In genomic region chrX:71181910-71182799, GRCh38 we compare ENCODE assay signal across 7 cellular contexts. TPM values are rescaled to one million over a fixed set of nuclear protein-coding genes. Genes with fewer than 3 reads are reported as not detected.
A peak's percentile ranks its signal among the peaks of the same experiment; 100 is the strongest.
DNase-seq lines count a peak whose midpoint lies in the region; ATAC-seq and TF ChIP-seq lines count a peak whose summit lies in the region.

No MANE protein-coding gene starts in this region.

- no peaks in the 10 kb centered on the region for H3K9me3 ChIP-seq in iPS DF 6.9 (ENCODE audit: control insufficient read depth, insufficient read depth, low read length)
- H3K9me3 ChIP-seq in sigmoid colon = no peaks in the 10 kb centered on the region

- peak overlapping the region; percentile 48 for H3K4me3 ChIP-seq in brain microvascular endothelial cell (ENCODE audit: low read depth, low read length)
- peak overlapping the region; percentile 30; the same call in 1 of the 2 replicates for H3K4me3 ChIP-seq in iPS DF 6.9 (ENCODE audit: low read length)
- peak overlapping the region; percentile 27 to 51 (median 49) for H3K4me3 ChIP-seq in sigmoid colon

- ATAC-seq in GM18511 (IDR thresholded peaks at IDR 0.05; ENCODE audit: unreplicated experiment) (peak; percentile 92), HG02973 (IDR thresholded peaks at IDR 0.05; ENCODE audit: unreplicated experiment) (peak; percentile 79)

- TF ChIP-seq POLR2A in sigmoid colon (IDR thresholded peaks at IDR 0.05) = peak; percentile 44 to 65

- intact Hi-C loops in sigmoid colon (cut with DNase I) = loop anchor here (5.0 to 10.0 kb wide), 3 partner anchors 73 to 185 kb away; partner anchors contain the start of genes SNX12, TAF1 and ZMYM3

- TF ChIP-seq CTCF in brain microvascular endothelial cell (IDR thresholded peaks at IDR 0.05; ENCODE audit: low read depth, low read length, missing control alignments) (no peak), sigmoid colon (IDR thresholded peaks at IDR 0.05) (no peak)

- in situ Hi-C loops in brain microvascular endothelial cell (cut with HindIII; ENCODE audit: low pct_ligation_motif_present, low sequenced_read_pairs) = no loop called here

- H3K27me3 ChIP-seq in brain microvascular endothelial cell (replicated peaks) (no peaks in the 10 kb centered on the region), iPS DF 6.9 (ENCODE audit: control insufficient read depth, insufficient read depth, low read length) (no peaks in the 10 kb centered on the region), sigmoid colon (no peaks in the 10 kb centered on the region)

- WGBS in iPS DF 6.9 (ENCODE audit: insufficient coverage, insufficient read length) = no CpG with 5 or more reads among the region's 42 CpGs
- WGBS in sigmoid colon, 2 donors = 1% methylated on average over 42 of the region's 42 CpGs

- no peaks in the 10 kb centered on the region; the same call in 1 of the 2 replicates for H3K4me1 ChIP-seq in iPS DF 6.9 (ENCODE audit: control insufficient read depth, insufficient read depth, low read length)
- peaks cover 0 to 6% (median 5%) of the 10 kb centered on the region in 4 donors for H3K4me1 ChIP-seq in sigmoid colon

- H3K27ac ChIP-seq in brain microvascular endothelial cell = peak overlapping the region; percentile 62
- H3K27ac ChIP-seq in iPS DF 6.9 (ENCODE audit: low read length) = no peak overlapping the region
- H3K27ac ChIP-seq in sigmoid colon = peak overlapping the region; percentile 84 to 90 (median 86)

- no peaks in the 10 kb centered on the region for H3K36me3 ChIP-seq in brain microvascular endothelial cell (replicated peaks)
- no peaks in the 10 kb centered on the region for H3K36me3 ChIP-seq in iPS DF 6.9 (ENCODE audit: control insufficient read depth, insufficient read depth, low read length)
- no peaks in the 10 kb centered on the region for H3K36me3 ChIP-seq in sigmoid colon

- DNase-seq in NCI-H2029 treated with DMSO at 0.1 percent for 48 hours (lab: John Stamatoyannopoulos, UW) (peak; percentile 82), UCSD-AML1 (lab: John Stamatoyannopoulos, UW; ENCODE audit: unreplicated experiment) (peak; percentile 80), brain microvascular endothelial cell (peak; percentile 96), iPS DF 6.9 (ENCODE audit: low read depth, low spot score) (peak; percentile 74), sigmoid colon (peak; percentile 94)

- no peak for TF ChIP-seq EP300 in sigmoid colon (IDR thresholded peaks at IDR 0.05)

RNA-seq across cellular contexts. Expression of gene NLGN3, which starts 37.5 kb away (rescaled TPM):
- total RNA-seq in sigmoid colon = 1 to 10 TPM in 3 of 4 donors, under 1 TPM in 1; 0.99 to 3.6 (median 2.6) TPM
- under 1 TPM in 2 of 3 donors, not detected in 1; under 0.01 to 0.95 TPM for polyA plus RNA-seq in sigmoid colon

RNA-seq across cellular contexts. Expression of gene GJB1, which starts 40.9 kb away (rescaled TPM):
- total RNA-seq in sigmoid colon = not detected
- 10 to 100 TPM; 12.6 to 65.6 (median 16.2) TPM for polyA plus RNA-seq in sigmoid colon
